ENCODE assay signal across 23 cellular contexts in the genomic region with DNA sequence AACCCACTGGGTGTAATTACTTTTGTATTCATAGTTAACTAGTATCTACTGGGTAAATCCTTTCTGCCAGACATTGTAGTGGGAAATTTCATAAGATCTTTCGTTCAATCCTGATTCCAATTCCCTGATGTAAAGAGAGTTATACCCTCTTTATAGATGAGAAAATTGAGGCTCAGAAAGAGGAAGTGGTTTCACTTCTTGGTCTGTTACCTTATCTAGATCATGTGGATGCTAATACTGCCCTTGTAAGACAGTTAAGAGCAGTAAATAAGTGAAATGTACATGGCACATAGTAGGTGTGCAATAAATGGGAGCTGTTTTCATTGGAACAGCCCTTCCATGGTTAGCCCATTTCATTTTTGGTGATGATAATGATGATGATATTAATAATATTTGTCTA. TPM values are rescaled to one million over a fixed set of nuclear protein-coding genes. Genes with fewer than 3 reads are reported as not detected.
"Had no signal": no experiment of that assay in that cellular context is flagged by ENCODE, and none has a peak within 500 bp of the region (broad histone marks: within the 10 kb centered on the region; RNA-seq: fewer than 3 reads in every experiment).

No MANE protein-coding gene starts in this region.

- H3K9me3 ChIP-seq: heart left ventricle, neutrophil, thoracic aorta had no signal

- DNase-seq: activated B cell treated with CpG ODN at 0.5 μM for 24 hours; activated CD4-positive, alpha-beta T cell treated with anti-CD3 and anti-CD28 coated beads, Interleukin-2, amount 50 U/mL, for 1 hour; activated CD8-positive, alpha-beta T cell treated with anti-CD3 and anti-CD28 coated beads for 36 hours; activated gamma-delta T cell treated with Interleukin-2 at 50 U/mL for 16 hours; activated naive CD4-positive, alpha-beta T cell treated with anti-CD3 and anti-CD28 coated beads, Interleukin-2, amount 50 U/mL, for 16 hours; activated T-cell treated with anti-CD3 and anti-CD28 coated beads, Interleukin-2, amount 50 U/mL, for 4 hours; amniotic stem cell; brain microvascular endothelial cell; dorsolateral prefrontal cortex; effector memory CD4-positive, alpha-beta T cell; heart left ventricle; islet precursor cell; mammary epithelial cell; naive B cell; nephron progenitor cell; stimulated activated CD4-positive, alpha-beta T cell treated with anti-CD3 and anti-CD28 coated beads, Interleukin-15, amount 100 ng/mL, for 24 hours; stimulated activated CD4-positive, alpha-beta T cell treated with anti-CD3 and anti-CD28 coated beads, Interleukin-2, amount 100 ng/mL, for 24 hours; stimulated activated naive B cell treated with anti-CD40 and anti-IgM and Interleukin-4, amounts not matched to agents 10 μg/mL and 1 μg/mL and 100 μg/mL, for 72 hours; T-helper 1 cell had no signal

- H3K4me3 ChIP-seq: coronary artery, dorsolateral prefrontal cortex, heart left ventricle, thoracic aorta had no signal

- H3K27ac ChIP-seq: brain microvascular endothelial cell, neutrophil, thoracic aorta had no signal

- H3K27me3 ChIP-seq: brain microvascular endothelial cell, dorsolateral prefrontal cortex, heart left ventricle, neutrophil had no signal

- H3K36me3 ChIP-seq: neutrophil, thoracic aorta had no signal

- ATAC-seq: activated CD8-positive, alpha-beta T cell treated with anti-CD3 and anti-CD28 coated beads for 36 hours; activated T-cell treated with anti-CD3 and anti-CD28 coated beads, Interleukin-2, amount 50 U/mL, for 4 hours; activated T-helper 17 cell treated with anti-CD3 and anti-CD28 coated beads, Interleukin-2, amount 50 U/mL, for 72 hours; heart left ventricle; stimulated activated naive B cell treated with anti-CD40 and anti-IgM and Interleukin-4, amounts not matched to agents 10 μg/mL and 1 μg/mL and 100 μg/mL, for 72 hours had no signal

RNA-seq across cellular contexts. Expression of a gene that starts 46.7 kb away (rescaled TPM):
- total RNA-seq: activated B cell treated with CpG ODN at 0.5 μM for 24 hours; activated T-helper 17 cell treated with anti-CD3 and anti-CD28 coated beads, Interleukin-2, amount 50 U/mL, for 72 hours had no signal
